ENCODE assay signal across 8 cellular contexts in the genomic region with DNA sequence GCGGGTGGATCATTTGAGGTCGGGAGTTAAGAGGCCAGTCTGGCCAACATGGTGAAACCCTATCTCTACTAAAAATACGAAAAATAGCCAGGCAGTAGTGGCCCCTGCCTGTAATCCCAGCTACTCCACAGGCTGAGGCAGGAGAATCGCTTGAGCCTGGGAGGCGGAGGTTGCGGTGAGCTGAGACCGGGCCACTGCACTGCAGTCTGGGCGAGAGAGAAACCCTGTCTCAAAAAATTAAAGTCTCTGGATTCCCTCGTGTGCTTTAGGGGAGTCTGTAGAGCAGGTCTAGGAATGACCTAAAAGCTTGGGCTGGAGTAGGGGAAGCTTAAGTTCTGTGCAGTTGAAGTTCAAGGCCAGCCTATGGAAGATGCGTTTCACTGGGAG. TPM values are rescaled to one million over a fixed set of nuclear protein-coding genes. Genes with fewer than 3 reads are reported as not detected.
DNase-seq lines count a peak whose midpoint lies in the region; ATAC-seq and TF ChIP-seq lines count a peak whose summit lies in the region.

No MANE protein-coding gene starts in this region.

- peak overlapping the region; percentile 60 for H3K4me2 ChIP-seq in H9 (ENCODE audit: insufficient read depth, insufficient read length, low read length)

- POLR2A ChIA-PET in activated B cell treated with CpG ODN at 0.5 μM for 24 hours (lab: Charles Lee), result interaction anchor here (0.5 to 2.7 kb wide), 10 partner anchors 10 to 983 kb away, joined by 3 to 28 read pairs (median 6); a partner anchor contains a TSS

- peak overlapping the region; percentile 32 for H3K9ac ChIP-seq in H9 (ENCODE audit: extremely low read depth, insufficient read length, low read length)

- H3K9me3 ChIP-seq in H9 (ENCODE audit: control insufficient read depth, low read depth, low read length), result no peaks in the 10 kb centered on the region

- peaks cover 11 to 17% of the 10 kb centered on the region in 2 experiments for H3K4me1 Mint-ChIP-seq in H9
- H3K4me1 Mint-ChIP-seq in activated B cell treated with CpG ODN at 0.5 μM for 24 hours, result peaks cover 30% of the 10 kb centered on the region
- H3K4me1 Mint-ChIP-seq in glutamatergic neuron (ENCODE audit: low read depth, unreplicated experiment), result peaks cover 7% of the 10 kb centered on the region

- H3K4me3 Mint-ChIP-seq in H9 (peak overlapping the region; percentile 89 to 97), activated B cell treated with CpG ODN at 0.5 μM for 24 hours (peak overlapping the region; percentile 95), glutamatergic neuron (ENCODE audit: unreplicated experiment) (peak overlapping the region; percentile 89)

- H3K23ac ChIP-seq in H9 (ENCODE audit: insufficient read length, low read depth, low read length), result no peak overlapping the region

- ATAC-seq in activated B cell treated with CpG ODN at 0.5 μM for 24 hours (ENCODE audit: low read depth) (no peak), GM18520 (IDR thresholded peaks at IDR 0.05; ENCODE audit: unreplicated experiment) (no peak)

- H2AFZ ChIP-seq in H9 (ENCODE audit: low read length), result no peak overlapping the region

- H3K79me1 ChIP-seq in H9 (ENCODE audit: insufficient read depth, low read depth, low read length, poor library complexity, severe bottlenecking), result peaks cover 2% of the 10 kb centered on the region

- H2BK12ac ChIP-seq in H9 (ENCODE audit: insufficient read length, low read depth, low read length), result no peak overlapping the region

- no peaks in the 10 kb centered on the region for H3K4me1 ChIP-seq in H9 (ENCODE audit: insufficient read depth, low read length)

- H3K56ac ChIP-seq in H9 (ENCODE audit: insufficient read length, low read depth, low read length), result no peak overlapping the region

- peak overlapping the region; percentile 83; the same call in 1 of the 2 replicates for H3K14ac ChIP-seq in H9 (ENCODE audit: insufficient read depth, low read length)

- no peak overlapping the region for H2BK5ac ChIP-seq in H9 (ENCODE audit: insufficient read length, low read length)

- H3K18ac ChIP-seq in H9 (ENCODE audit: insufficient read length, low read depth, low read length), result peak overlapping the region; percentile 83

- peak overlapping the region; percentile 66 to 99 (median 75) for H3K4me3 ChIP-seq in skin epidermis

- H2BK120ac ChIP-seq in H9 (ENCODE audit: low read depth, low read length, poor library complexity, severe bottlenecking), result no peak overlapping the region

- 0 out of 2 replicates have a peak, but pooled peaks cover 3% of the 10 kb centered on the region for H3K27me3 Mint-ChIP-seq in H9 (ENCODE audit: low read depth)
- no peaks in the 10 kb centered on the region for H3K27me3 Mint-ChIP-seq in activated B cell treated with CpG ODN at 0.5 μM for 24 hours
- H3K27me3 Mint-ChIP-seq in glutamatergic neuron (ENCODE audit: unreplicated experiment), result peaks cover 6% of the 10 kb centered on the region

- CTCF ChIA-PET in activated B cell treated with CpG ODN at 0.5 μM for 24 hours (lab: Charles Lee), result interaction anchor here (0.6 to 1.4 kb wide), 3 partner anchors 13 to 54 kb away, joined by 3 to 4 read pairs (median 3); a partner anchor contains a TSS

- H4K91ac ChIP-seq in H9 (ENCODE audit: insufficient read length, low read depth, low read length), result no peak overlapping the region

- 0 out of 2 replicates have a peak, but pooled peaks cover 1% of the 10 kb centered on the region for H3K79me2 ChIP-seq in H9 (ENCODE audit: insufficient read depth, low read length)

- H3K27ac Mint-ChIP-seq in H9, result peak overlapping the region; percentile 90 to 95 (median 95)
- peak overlapping the region; percentile 91 for H3K27ac Mint-ChIP-seq in activated B cell treated with CpG ODN at 0.5 μM for 24 hours
- H3K27ac Mint-ChIP-seq in glutamatergic neuron (ENCODE audit: unreplicated experiment), result peak overlapping the region; percentile 91

- peaks cover 3% of the 10 kb centered on the region for H4K20me1 ChIP-seq in H9 (ENCODE audit: control insufficient read depth, insufficient read depth, insufficient read length)

- TF ChIP-seq CTCF in H9 (conservative IDR thresholded peaks at IDR 0.05) (no peak), activated B cell treated with CpG ODN at 0.5 μM for 24 hours (IDR thresholded peaks at IDR 0.05) (no peak), glutamatergic neuron (IDR thresholded peaks at IDR 0.05; ENCODE audit: partially characterized antibody, unreplicated experiment) (no peak)

- H3K4ac ChIP-seq in H9 (ENCODE audit: low read depth, low read length), result no peak overlapping the region

- H2BK15ac ChIP-seq in H9 (ENCODE audit: low read depth, low read length), result no peak overlapping the region

- H3K9me3 Mint-ChIP-seq in H9, result no peaks in the 10 kb centered on the region
- no peaks in the 10 kb centered on the region for H3K9me3 Mint-ChIP-seq in activated B cell treated with CpG ODN at 0.5 μM for 24 hours
- H3K9me3 Mint-ChIP-seq in glutamatergic neuron (ENCODE audit: unreplicated experiment), result peaks cover 5% of the 10 kb centered on the region

- H3K23me2 ChIP-seq in H9 (ENCODE audit: insufficient read length, low read depth, low read length, poor library complexity, severe bottlenecking), result peaks cover 5% of the 10 kb centered on the region

- no peak overlapping the region for H4K8ac ChIP-seq in H9 (replicated peaks; ENCODE audit: insufficient read length, low read depth, low read length)

- no peak overlapping the region for H2AK5ac ChIP-seq in H9 (ENCODE audit: insufficient read length, low read length)

- no peak overlapping the region for H4K5ac ChIP-seq in H9 (ENCODE audit: insufficient read length, low read depth, low read length)

- H3K27ac ChIP-seq in H9 (ENCODE audit: insufficient read length, low read depth, low read length) (no peak overlapping the region), skin epidermis (peak overlapping the region in 19 of 21 experiments; percentile 41 to 98 (median 91))

- H3T11ph ChIP-seq in H9 (ENCODE audit: low read length), result no peak overlapping the region

- DNase-seq in H9, result no peak
- no peak for DNase-seq in activated B cell treated with CpG ODN at 0.5 μM for 24 hours
- DNase-seq in glutamatergic neuron, result no peak
- no peak for DNase-seq in DMS 273 treated with DMSO at 0.1 percent for 48 hours (lab: John Stamatoyannopoulos, UW)
- no peak for DNase-seq in NOMO-1 treated with DMSO at 0.1 percent for 48 hours (lab: John Stamatoyannopoulos, UW; ENCODE audit: unreplicated experiment)
- DNase-seq in glomerular visceral epithelial cell (ENCODE audit: extremely low spot score), result no peak

- intact Hi-C loops in activated B cell treated with CpG ODN at 0.5 μM for 24 hours (cut with micrococcal nuclease), result loop anchor here (1.0 kb wide), 3 partner anchors 13 to 95 kb away; a partner anchor contains a TSS

- H2BK20ac ChIP-seq in H9 (ENCODE audit: low read depth, low read length, poor library complexity, severe bottlenecking), result no peak overlapping the region

- no peaks in the 10 kb centered on the region for H3K27me3 ChIP-seq in H9 (ENCODE audit: insufficient read depth, low read length)

- no CpG with 5 or more reads among the region's 10 CpGs for WGBS in H9 (ENCODE audit: extremely low coverage, insufficient read length, low lambda C conversion rate)

- H3K36me3 Mint-ChIP-seq in H9 (ENCODE audit: insufficient read depth in 1 of 3, low read depth in 3 of 3) (peaks cover 13 to 32% (median 31%) of the 10 kb centered on the region in 3 experiments), activated B cell treated with CpG ODN at 0.5 μM for 24 hours (ENCODE audit: low read depth) (peaks cover 19% of the 10 kb centered on the region), glutamatergic neuron (ENCODE audit: unreplicated experiment) (no peaks in the 10 kb centered on the region)

RNA-seq across cellular contexts. Expression of a gene that starts 0.7 kb away (rescaled TPM):
- 21.4 and 22.3 TPM in 2 replicates for total RNA-seq in H9 (2021)
- 7.0 and 7.3 TPM in 2 replicates for total RNA-seq in activated B cell treated with CpG ODN at 0.5 μM for 24 hours
- 12.5 TPM for total RNA-seq in glutamatergic neuron (ENCODE audit: unreplicated experiment)

RNA-seq across cellular contexts. Expression of a gene that starts 13.0 kb away (rescaled TPM):
- total RNA-seq in H9 (2021), result 36.4 and 36.7 TPM in 2 replicates
- 12.4 and 14.4 TPM in 2 replicates for total RNA-seq in activated B cell treated with CpG ODN at 0.5 μM for 24 hours
- 14.8 TPM for total RNA-seq in glutamatergic neuron (ENCODE audit: unreplicated experiment)

RNA-seq across cellular contexts. Expression of a gene that starts 13.0 kb away (rescaled TPM):
- total RNA-seq in H9 (2021), result 109 TPM in 2 replicates
- total RNA-seq in activated B cell treated with CpG ODN at 0.5 μM for 24 hours, result 1.8 and 2.8 TPM in 2 replicates
- total RNA-seq in glutamatergic neuron (ENCODE audit: unreplicated experiment), result 12.7 TPM

RNA-seq across cellular contexts. Expression of a gene that starts 33.2 kb away (rescaled TPM):
- total RNA-seq in H9 (2021) (0.20 TPM in 2 replicates), activated B cell treated with CpG ODN at 0.5 μM for 24 hours (not detected in 2 replicates), glutamatergic neuron (ENCODE audit: unreplicated experiment) (not detected)

RNA-seq across cellular contexts. Expression of a gene that starts 55.2 kb away (rescaled TPM):
- 0.15 TPM in 2 replicates for total RNA-seq in H9 (2021)
- total RNA-seq in activated B cell treated with CpG ODN at 0.5 μM for 24 hours, result not detected in 2 replicates
- not detected for total RNA-seq in glutamatergic neuron (ENCODE audit: unreplicated experiment)
